In genomic region chr5:50709471-50709870, GRCh38 we compare ENCODE assay signal across 13 cellular contexts. TPM values are rescaled to one million over a fixed set of nuclear protein-coding genes. Genes with fewer than 3 reads are reported as not detected.
A peak's percentile ranks its signal among the peaks of the same experiment; 100 is the strongest.
DNase-seq lines count a peak whose midpoint lies in the region; ATAC-seq and TF ChIP-seq lines count a peak whose summit lies in the region.
"Had no signal": no experiment of that assay in that cellular context is flagged by ENCODE, and none has a peak within 500 bp of the region (broad histone marks: within the 10 kb centered on the region; RNA-seq: fewer than 3 reads in every experiment).

No MANE protein-coding gene starts in this region.

- TF ChIP-seq CTCF in CD14-positive monocyte (IDR thresholded peaks at IDR 0.05) (no peak), GM23338 (conservative IDR thresholded peaks at IDR 0.05; ENCODE audit: low read depth in 2 of 2) (no peak), foreskin keratinocyte (conservative IDR thresholded peaks at IDR 0.05) (no peak), GM13976 (IDR thresholded peaks at IDR 0.05; ENCODE audit: borderline replicate concordance, control extremely low read depth, extremely low read depth, insufficient read depth, missing control alignments) (no peak), endothelial cell (IDR thresholded peaks at IDR 0.05; ENCODE audit: unreplicated experiment) (no peak), gastrocnemius medialis (IDR thresholded peaks at IDR 0.05 in 4 of 5, conservative IDR thresholded peaks at IDR 0.05 in 1 of 5) (no peak)

- POLR2A ChIA-PET in activated CD4-positive, alpha-beta memory T cell treated with anti-CD3 and anti-CD28 coated beads, Interleukin-2, amount 10 ng/mL, durations not matched to agents 7 days and 5 days (lab: Charles Lee), result no interaction called here

- no peaks in the 10 kb centered on the region for H3K9me2 ChIP-seq in GM23338 (ENCODE audit: insufficient read depth)

- H3K36me3 Mint-ChIP-seq in CD14-positive monocyte (peaks cover 3 to 10% of the 10 kb centered on the region in 2 donors), GM23338 (ENCODE audit: low read depth) (no peaks in the 10 kb centered on the region), endothelial cell (ENCODE audit: low read depth, unreplicated experiment) (no peaks in the 10 kb centered on the region)
- H3K36me3 Mint-ChIP-seq in activated CD4-positive, alpha-beta memory T cell treated with anti-CD3 and anti-CD28 coated beads, Interleukin-2, amount 10 ng/mL, durations not matched to agents 7 days and 5 days (ENCODE audit: low read depth), result peaks cover 14% of the 10 kb centered on the region

- peaks cover 92% of the 10 kb centered on the region for H3K79me2 ChIP-seq in GM23338 (replicated peaks; ENCODE audit: insufficient read depth)

- H3K9me3 ChIP-seq in gastrocnemius medialis, result no peaks in the 10 kb centered on the region
- H3K9me3 ChIP-seq: Peyer's patch had no signal

- TF ChIP-seq POLR2A in gastrocnemius medialis (IDR thresholded peaks at IDR 0.05), result no peak

- CTCF ChIA-PET in activated CD4-positive, alpha-beta memory T cell treated with anti-CD3 and anti-CD28 coated beads, Interleukin-2, amount 10 ng/mL, durations not matched to agents 7 days and 5 days (lab: Charles Lee), result no interaction called here

- no peaks in the 10 kb centered on the region for H3K9me3 Mint-ChIP-seq in CD14-positive monocyte
- H3K9me3 Mint-ChIP-seq in GM23338, result no peaks in the 10 kb centered on the region
- no peaks in the 10 kb centered on the region for H3K9me3 Mint-ChIP-seq in activated CD4-positive, alpha-beta memory T cell treated with anti-CD3 and anti-CD28 coated beads, Interleukin-2, amount 10 ng/mL, durations not matched to agents 7 days and 5 days
- no peaks in the 10 kb centered on the region for H3K9me3 Mint-ChIP-seq in endothelial cell (ENCODE audit: unreplicated experiment)

- DNase-seq in CD14-positive monocyte (ENCODE audit: low spot score), result no peak
- no peak for DNase-seq in GM23338 (ENCODE audit: low spot score)
- no peak for DNase-seq in activated CD4-positive, alpha-beta memory T cell treated with anti-CD3 and anti-CD28 coated beads, Interleukin-2, amount 10 ng/mL, durations not matched to agents 7 days and 5 days
- no peak for DNase-seq in foreskin keratinocyte
- DNase-seq in GM13976 (ENCODE audit: low spot score), result no peak
- no peak for DNase-seq in NCI-H1930 (lab: John Stamatoyannopoulos, UW)
- DNase-seq in endothelial cell (ENCODE audit: low spot score), result no peak
- DNase-seq in gastrocnemius medialis, result no peak
- DNase-seq: activated CD4-positive, alpha-beta T cell treated with anti-CD3 and anti-CD28 coated beads for 48 hours; caudate nucleus; H7; NCI-H2081; Peyer's patch had no signal

- H3F3A ChIP-seq in GM23338 (replicated peaks; ENCODE audit: low read depth), result no peaks in the 10 kb centered on the region

- H3K27ac Mint-ChIP-seq in CD14-positive monocyte (peak overlapping the region in 5 of 7 donors; percentile 33 to 85 (median 77)), GM23338 (peak overlapping the region; percentile 53; the same call in 1 of the 2 replicates), endothelial cell (ENCODE audit: unreplicated experiment) (no peak overlapping the region)
- H3K27ac Mint-ChIP-seq in activated CD4-positive, alpha-beta memory T cell treated with anti-CD3 and anti-CD28 coated beads, Interleukin-2, amount 10 ng/mL, durations not matched to agents 7 days and 5 days, result peak overlapping the region; percentile 29

- H3K36me3 ChIP-seq in GM23338 (ENCODE audit: insufficient read depth) (no peaks in the 10 kb centered on the region), gastrocnemius medialis (no peaks in the 10 kb centered on the region)
- H3K36me3 ChIP-seq: Peyer's patch had no signal

- no peak for ATAC-seq in GM23338
- peak; percentile 78 for ATAC-seq in foreskin keratinocyte
- ATAC-seq in gastrocnemius medialis, result no peak

- H4K20me1 ChIP-seq in GM23338 (replicated peaks; ENCODE audit: insufficient read depth), result peaks cover 11% of the 10 kb centered on the region; the same call in 1 of the 2 replicates

- H3K4me2 ChIP-seq in GM23338, result peak overlapping the region; percentile 22

- in situ Hi-C loops in GM13976 (cut with MboI; ENCODE audit: low sequenced_read_pairs, unreplicated experiment) (no loop called here), gastrocnemius medialis (cut with MboI; ENCODE audit: low sequenced_read_pairs in 4 of 4) (no loop called here)

- no peak overlapping the region for H2AFZ ChIP-seq in GM23338

- peaks cover 55% of the 10 kb centered on the region for H3K4me1 Mint-ChIP-seq in CD14-positive monocyte
- peaks cover 37% of the 10 kb centered on the region for H3K4me1 Mint-ChIP-seq in GM23338
- peaks cover 53% of the 10 kb centered on the region for H3K4me1 Mint-ChIP-seq in activated CD4-positive, alpha-beta memory T cell treated with anti-CD3 and anti-CD28 coated beads, Interleukin-2, amount 10 ng/mL, durations not matched to agents 7 days and 5 days
- H3K4me1 Mint-ChIP-seq in endothelial cell (ENCODE audit: unreplicated experiment), result no peaks in the 10 kb centered on the region

- H3K27ac ChIP-seq in GM23338 (ENCODE audit: low read depth) (no peak overlapping the region), foreskin keratinocyte (no peak overlapping the region), gastrocnemius medialis (no peak overlapping the region)
- H3K27ac ChIP-seq: Peyer's patch had no signal

- H3K27me3 ChIP-seq in GM23338 (ENCODE audit: insufficient read depth), result no peaks in the 10 kb centered on the region
- no peaks in the 10 kb centered on the region for H3K27me3 ChIP-seq in foreskin keratinocyte
- no peaks in the 10 kb centered on the region for H3K27me3 ChIP-seq in gastrocnemius medialis
- H3K27me3 ChIP-seq: Peyer's patch had no signal

- H3K4me3 ChIP-seq in GM23338 (no peak overlapping the region), gastrocnemius medialis (no peak overlapping the region)
- H3K4me3 ChIP-seq: Peyer's patch had no signal

- intact Hi-C loops in CD14-positive monocyte (cut with micrococcal nuclease), result no loop called here
- intact Hi-C loops in gastrocnemius medialis (cut with DNase I; ENCODE audit: low total_unique reads), result no loop called here

- no peak overlapping the region for H3K4me3 Mint-ChIP-seq in CD14-positive monocyte
- H3K4me3 Mint-ChIP-seq in GM23338, result no peak overlapping the region
- H3K4me3 Mint-ChIP-seq in activated CD4-positive, alpha-beta memory T cell treated with anti-CD3 and anti-CD28 coated beads, Interleukin-2, amount 10 ng/mL, durations not matched to agents 7 days and 5 days, result no peak overlapping the region
- no peak overlapping the region for H3K4me3 Mint-ChIP-seq in endothelial cell (ENCODE audit: unreplicated experiment)

- peaks cover 0 to 3% (median 1%) of the 10 kb centered on the region in 3 donors for H3K27me3 Mint-ChIP-seq in CD14-positive monocyte (ENCODE audit: low read depth in 3 of 3)
- peaks cover 2% of the 10 kb centered on the region for H3K27me3 Mint-ChIP-seq in GM23338 (ENCODE audit: insufficient read depth, low read depth, poor library complexity)
- H3K27me3 Mint-ChIP-seq in activated CD4-positive, alpha-beta memory T cell treated with anti-CD3 and anti-CD28 coated beads, Interleukin-2, amount 10 ng/mL, durations not matched to agents 7 days and 5 days, result no peaks in the 10 kb centered on the region
- no peaks in the 10 kb centered on the region for H3K27me3 Mint-ChIP-seq in endothelial cell (ENCODE audit: unreplicated experiment)

- H3K4me1 ChIP-seq in GM23338 (ENCODE audit: insufficient read depth) (peaks cover 15% of the 10 kb centered on the region), foreskin keratinocyte (peaks cover 8% of the 10 kb centered on the region), gastrocnemius medialis (no peaks in the 10 kb centered on the region)

TF ChIP-seq in GM23338, 12 proteins besides CTCF, POLR2A, EP300 and RAD21 (continues in another document):
- TF ChIP-seq STAT1 (IDR thresholded peaks at IDR 0.05; ENCODE audit: unreplicated experiment), result no peak
- no peak for TF ChIP-seq POLR2AphosphoS5 (IDR thresholded peaks at IDR 0.05; ENCODE audit: low read depth)
- TF ChIP-seq NANOG (IDR thresholded peaks at IDR 0.05; ENCODE audit: borderline replicate concordance), result no peak
- no peak for TF ChIP-seq REST (IDR thresholded peaks at IDR 0.05; ENCODE audit: unreplicated experiment)
- TF ChIP-seq EZH2phosphoT487 (IDR thresholded peaks at IDR 0.05; ENCODE audit: unreplicated experiment), result no peak
- no peak for TF ChIP-seq EZH2 (IDR thresholded peaks at IDR 0.05; ENCODE audit: low read depth, unreplicated experiment)

RNA-seq across cellular contexts. Expression of gene PARP8, which starts 43.0 kb away (rescaled TPM):
- polyA plus RNA-seq in CD14-positive monocyte (10 to 100 TPM; 27.5 to 40.6 TPM), GM23338 (2016; fragmentation: Nextera tagmentation; extraction: Ambion mirVana) (12.6 and 13.0 TPM in 2 replicates), foreskin keratinocyte (6.3 and 7.4 TPM in 2 replicates)
- total RNA-seq in GM23338 (2014; rRNA removed; shearing (Covaris generic)), result 21.8 and 25.0 TPM in 2 replicates
- total RNA-seq in activated CD4-positive, alpha-beta memory T cell treated with anti-CD3 and anti-CD28 coated beads, Interleukin-2, amount 10 ng/mL, durations not matched to agents 7 days and 5 days, result 10 to 100 TPM; 91.7 to 96.2 TPM
- total RNA-seq in foreskin keratinocyte (20.2 and 21.8 TPM in 2 replicates), endothelial cell (ENCODE audit: unreplicated experiment) (13.6 TPM), gastrocnemius medialis (1 to 10 TPM; 1.0 to 1.9 (median 1.5) TPM)
